In the genomic region with DNA sequence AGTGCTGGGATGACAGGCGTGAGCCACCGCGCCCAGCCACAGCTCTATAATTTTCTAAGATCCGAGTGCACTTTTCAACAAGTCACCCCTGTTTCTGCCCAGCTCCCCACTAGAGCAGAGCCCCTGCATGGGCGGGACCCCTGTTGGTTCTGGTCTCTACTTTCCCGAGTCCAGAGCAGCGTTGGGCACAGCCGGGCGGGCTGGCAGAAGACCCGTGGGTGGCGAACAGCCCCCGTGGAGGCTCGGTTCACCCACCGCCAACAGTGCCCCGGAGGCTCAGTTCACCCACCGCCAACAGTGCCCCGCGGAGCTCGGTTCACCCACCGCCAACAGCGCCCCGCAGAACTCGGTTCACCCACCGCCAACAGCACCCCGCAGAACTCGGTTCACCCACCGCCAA, we compare ENCODE assay signal across 26 cellular contexts. TPM values are rescaled to one million over a fixed set of nuclear protein-coding genes. Genes with fewer than 3 reads are reported as not detected.
A peak's percentile ranks its signal among the peaks of the same experiment; 100 is the strongest.
DNase-seq lines count a peak whose midpoint lies in the region; ATAC-seq and TF ChIP-seq lines count a peak whose summit lies in the region.
"Had no signal": no experiment of that assay in that cellular context is flagged by ENCODE, and none has a peak within 500 bp of the region (broad histone marks: within the 10 kb centered on the region; RNA-seq: fewer than 3 reads in every experiment).

No MANE protein-coding gene starts in this region.

- H3K27me3 ChIP-seq in RWPE2 (ENCODE audit: insufficient read depth, poor library complexity, severe bottlenecking) (no peaks in the 10 kb centered on the region), ascending aorta (no peaks in the 10 kb centered on the region), osteoblast (ENCODE audit: insufficient read depth, low read length) (no peaks in the 10 kb centered on the region), tibial artery (no peaks in the 10 kb centered on the region)

- H3K27ac ChIP-seq in RWPE2 (ENCODE audit: poor library complexity, severe bottlenecking): no peak overlapping the region
- peak overlapping the region; percentile 84 to 97 for H3K27ac ChIP-seq in ascending aorta
- H3K27ac ChIP-seq in osteoblast (ENCODE audit: low read depth, low read length): no peak overlapping the region
- peak overlapping the region; percentile 89 to 96 for H3K27ac ChIP-seq in tibial artery
- H3K27ac ChIP-seq: PC-9 had no signal

- DNase-seq in RWPE2 (ENCODE audit: low spot score) (peak; percentile 52), ascending aorta (ENCODE audit: low spot score in 2 of 2) (no peak), osteoblast (ENCODE audit: insufficient read length, low spot score, missing footprints) (peak; percentile 58), tibial artery (no peak), NCI-H1105 treated with DMSO at 0.1 percent for 48 hours (lab: John Stamatoyannopoulos, UW) (no peak), DMS79 treated with DMSO at 0.1 percent for 48 hours (lab: John Stamatoyannopoulos, UW) (no peak)
- DNase-seq: C1 segment of cervical spinal cord; CD8-positive, alpha-beta T cell; DMS 273 treated with DMSO at 0.1 percent for 48 hours; DMS79; GF-D8; HCEC 1CT; KG1; MM.1S; NCI-H1417; NCI-H1694; NCI-H2029 treated with DMSO at 0.1 percent for 48 hours; NCI-H446 treated with DMSO at 0.1 percent for 48 hours; NCI-H526; NCI-H82; NK-92 treated with Interleukin-12 subunit alpha and Interleukin-12 subunit beta, amount 100 ng/mL, for 24 hours; PC-9; SIG-M5; SK-N-SH had no signal

- ATAC-seq in RWPE2 (ENCODE audit: low read depth) (no peak), GM18873 (IDR thresholded peaks at IDR 0.05; ENCODE audit: low FRiP score, unreplicated experiment) (no peak)
- ATAC-seq: CD8-positive, alpha-beta T cell had no signal

- peaks cover 6% of the 10 kb centered on the region for H3K4me1 ChIP-seq in RWPE2 (ENCODE audit: insufficient read depth, poor library complexity, severe bottlenecking)
- peaks cover 15 to 39% of the 10 kb centered on the region in 2 donors for H3K4me1 ChIP-seq in ascending aorta
- peaks cover 27% of the 10 kb centered on the region for H3K4me1 ChIP-seq in osteoblast (ENCODE audit: insufficient read depth, low read length)
- peaks cover 0 to 85% (median 48%) of the 10 kb centered on the region in 4 donors for H3K4me1 ChIP-seq in tibial artery

- H3K79me2 ChIP-seq in osteoblast (ENCODE audit: insufficient read depth, low read length): no peaks in the 10 kb centered on the region

- H3K4me2 ChIP-seq in osteoblast (ENCODE audit: insufficient read depth, low read length): no peak overlapping the region
- H3K4me2 ChIP-seq: SK-N-SH had no signal

- H3K4me3 ChIP-seq in RWPE2 (ENCODE audit: severe bottlenecking) (no peak overlapping the region), ascending aorta (no peak overlapping the region), osteoblast (ENCODE audit: insufficient read depth, low read length) (no peak overlapping the region), tibial artery (no peak overlapping the region)
- H3K4me3 ChIP-seq: PC-9 had no signal

- H2AFZ ChIP-seq in osteoblast (ENCODE audit: low read length): no peak overlapping the region
- H2AFZ ChIP-seq: PC-9 had no signal

- intact Hi-C loops in ascending aorta (cut with DNase I): loop anchor here (5.0 to 10.0 kb wide), 3 partner anchors 115 to 452 kb away; partner anchors contain the start of genes CUL4A, GAS6, LAMP1 and PCID2
- intact Hi-C loops in tibial artery (cut with DNase I; ENCODE audit: low total_unique reads): no loop called here

- H3K36me3 ChIP-seq in RWPE2 (ENCODE audit: low read depth) (no peaks in the 10 kb centered on the region), ascending aorta (peaks cover 0 to 4% of the 10 kb centered on the region in 2 donors), osteoblast (ENCODE audit: insufficient read depth, low read length) (no peaks in the 10 kb centered on the region), tibial artery (peaks cover 3 to 6% (median 4%) of the 10 kb centered on the region in 3 donors)

- H3K9me3 ChIP-seq in RWPE2 (ENCODE audit: severe bottlenecking) (no peaks in the 10 kb centered on the region), ascending aorta (no peaks in the 10 kb centered on the region), osteoblast (ENCODE audit: low read depth, low read length) (no peaks in the 10 kb centered on the region), tibial artery (no peaks in the 10 kb centered on the region)
- H3K9me3 ChIP-seq: SK-N-SH had no signal

- no peaks in the 10 kb centered on the region for H4K20me1 ChIP-seq in osteoblast (ENCODE audit: insufficient read depth, low read length)

- no peak for TF ChIP-seq CTCF in RWPE2 (IDR thresholded peaks at IDR 0.05; ENCODE audit: poor library complexity, severe bottlenecking)
- TF ChIP-seq CTCF in ascending aorta (IDR thresholded peaks at IDR 0.05): no peak
- TF ChIP-seq CTCF in osteoblast (IDR thresholded peaks at IDR 0.05; ENCODE audit: extremely low read depth, low read depth, low read length): no peak
- TF ChIP-seq CTCF in tibial artery (IDR thresholded peaks at IDR 0.05): no peak

RNA-seq across cellular contexts. Expression of gene ADPRHL1, which starts 40.8 kb away (rescaled TPM):
- 11.3 TPM for total RNA-seq in ascending aorta
- total RNA-seq in osteoblast: 3.8 and 5.1 TPM in 2 replicates
- total RNA-seq: RPMI7951 had no signal

RNA-seq across cellular contexts. Expression of gene GRTP1, which starts 48.5 kb away (rescaled TPM):
- total RNA-seq in ascending aorta: 15.4 TPM
- total RNA-seq in osteoblast: 0.29 and 0.36 TPM in 2 replicates
- total RNA-seq: CD8-positive, alpha-beta T cell; RPMI7951 had no signal

Comparison
In these comparisons a context has a peak if more than half of its experiments do, and no peak if none do; other contexts are left out.
1. DNase-seq: peak in RWPE2 (single experiment) and osteoblast (single experiment); none in ascending aorta (0 of 2), tibial artery (0 of 2), NCI-H1105 treated with DMSO at 0.1 percent for 48 hours (single experiment) and DMS79 treated with DMSO at 0.1 percent for 48 hours (single experiment).
2. H3K27ac ChIP-seq: peak in ascending aorta (2 of 2) and tibial artery (2 of 2); none in RWPE2 (single experiment) and osteoblast (single experiment).
3. RNA of gene GRTP1, which starts 48.5 kb away (total RNA-seq): 15.4 TPM in ascending aorta (single experiment); 0.29 to 0.36 TPM in osteoblast; every median in the first group is over 10 times any median in the second.